11 cellular contexts compared by ENCODE assay signal in genomic region chr2:137969418-137969765, GRCh38. TPM values are rescaled to one million over a fixed set of nuclear protein-coding genes. Genes with fewer than 3 reads are reported as not detected.
DNase-seq lines count a peak whose midpoint lies in the region; ATAC-seq, FAIRE-seq and TF ChIP-seq lines count a peak whose summit lies in the region.
"Had no signal": no experiment of that assay in that cellular context is flagged by ENCODE, and none has a peak within 500 bp of the region (broad histone marks: within the 10 kb centered on the region; RNA-seq: fewer than 3 reads in every experiment).

No MANE protein-coding gene starts in this region.

- in situ Hi-C loops in K562 (cut with MboI) = no loop called here
- in situ Hi-C loops in HepG2 (cut with HindIII; ENCODE audit: extremely low pct_ligation_motif_present, low pct_unique_long_range_greater_than_20kb) = no loop called here

- H3K4me3 Mint-ChIP-seq in naive thymus-derived CD8-positive, alpha-beta T cell = no peak overlapping the region
- H3K4me3 Mint-ChIP-seq: activated naive CD8-positive, alpha-beta T cell treated with anti-CD3 and anti-CD28 coated beads, Interleukin-2, amount 10 ng/mL, durations not matched to agents 7 days and 5 days had no signal

- DNase-seq in AG10803 (ENCODE audit: low read depth) = peak; percentile 85
- DNase-seq in NCI-H1092 (lab: John Stamatoyannopoulos, UW) = peak; percentile 78
- no peak for DNase-seq in K562 (ENCODE audit: extremely low read depth in 1 of 4, low spot score in 3 of 4)
- DNase-seq in HepG2 (ENCODE audit: low spot score) = no peak
- DNase-seq in activated naive CD4-positive, alpha-beta T cell treated with Interleukin-2 at 50 U/mL for 16 hours = no peak
- no peak for DNase-seq in naive thymus-derived CD8-positive, alpha-beta T cell
- DNase-seq in mesenteric fat pad (ENCODE audit: low spot score) = no peak
- DNase-seq: activated naive CD8-positive, alpha-beta T cell treated with anti-CD3 and anti-CD28 coated beads, Interleukin-2, amount 10 ng/mL, durations not matched to agents 7 days and 5 days; DND-41 had no signal

- intact Hi-C loops in K562 (cut with micrococcal nuclease) (no loop called here), HepG2 (cut with micrococcal nuclease; ENCODE audit: unreplicated experiment) (loop anchor here (2.0 kb wide), 1 partner anchor 405 kb away; no protein-coding TSS in a partner anchor)

- FAIRE-seq in K562 (lab: Jason Lieb, UNC) (no peak), HepG2 (lab: Jason Lieb, UNC) (no peak)

- no peak overlapping the region for H3K27ac Mint-ChIP-seq in naive thymus-derived CD8-positive, alpha-beta T cell
- H3K27ac Mint-ChIP-seq: activated naive CD8-positive, alpha-beta T cell treated with anti-CD3 and anti-CD28 coated beads, Interleukin-2, amount 10 ng/mL, durations not matched to agents 7 days and 5 days had no signal

- POLR2A ChIA-PET in K562 (lab: Yijun Ruan, JAX) (no interaction called here), HepG2 (lab: Yijun Ruan, JAX) (interaction anchor here (0.6 to 9.4 kb wide), 8 partner anchors 8 to 307 kb away, joined by 3 to 733 read pairs (median 6); no protein-coding TSS in a partner anchor)
- POLR2A ChIA-PET in naive thymus-derived CD8-positive, alpha-beta T cell (lab: Charles Lee) = no interaction called here

- no peaks in the 10 kb centered on the region for H3K9me3 Mint-ChIP-seq in naive thymus-derived CD8-positive, alpha-beta T cell
- H3K9me3 Mint-ChIP-seq: activated naive CD8-positive, alpha-beta T cell treated with anti-CD3 and anti-CD28 coated beads, Interleukin-2, amount 10 ng/mL, durations not matched to agents 7 days and 5 days had no signal

- H3K27ac ChIP-seq in K562 (ENCODE audit: extremely low read depth, low read depth, low read length) = no peak overlapping the region
- peak overlapping the region; percentile 100 for H3K27ac ChIP-seq in HepG2 (ENCODE audit: extremely low read length, insufficient read depth, low read length)
- H3K27ac ChIP-seq: KMS-11 had no signal

- H3K9ac ChIP-seq in K562 (ENCODE audit: insufficient read depth in 1 of 2, low read depth in 2 of 2, low read length in 2 of 2) = no peak overlapping the region
- peak overlapping the region; percentile 99; the same call in 1 of the 2 replicates for H3K9ac ChIP-seq in HepG2 (ENCODE audit: insufficient read depth, low read depth, low read length)
- H3K9ac ChIP-seq: KMS-11 had no signal

- H3K9me3 ChIP-seq in K562 (replicated peaks; ENCODE audit: control insufficient read depth, insufficient read depth, low read depth, low read length) = no peaks in the 10 kb centered on the region
- H3K9me3 ChIP-seq in HepG2 (ENCODE audit: low read length) = no peaks in the 10 kb centered on the region

- no peak for TF ChIP-seq RAD21 in K562 (CRISPR knock-in tag; conservative IDR thresholded peaks at IDR 0.05 in 1 of 2, IDR thresholded peaks at IDR 0.05 in 1 of 2)
- no peak for TF ChIP-seq RAD21 in HepG2 (CRISPR knock-in tag; IDR thresholded peaks at IDR 0.05)

- no peaks in the 10 kb centered on the region for H3K36me3 Mint-ChIP-seq in naive thymus-derived CD8-positive, alpha-beta T cell
- H3K36me3 Mint-ChIP-seq: activated naive CD8-positive, alpha-beta T cell treated with anti-CD3 and anti-CD28 coated beads, Interleukin-2, amount 10 ng/mL, durations not matched to agents 7 days and 5 days had no signal

- H3K36me3 ChIP-seq in K562 (ENCODE audit: control insufficient read depth, insufficient read depth, low read length) (no peaks in the 10 kb centered on the region), HepG2 (replicated peaks in 1 of 2; ENCODE audit: control insufficient read depth in 1 of 2, insufficient read depth in 2 of 2, low read length in 2 of 2) (peaks cover 9 to 42% of the 10 kb centered on the region in 2 experiments)

- no peaks in the 10 kb centered on the region for H3K4me1 Mint-ChIP-seq in naive thymus-derived CD8-positive, alpha-beta T cell
- H3K4me1 Mint-ChIP-seq: activated naive CD8-positive, alpha-beta T cell treated with anti-CD3 and anti-CD28 coated beads, Interleukin-2, amount 10 ng/mL, durations not matched to agents 7 days and 5 days had no signal

- H3K79me2 ChIP-seq in K562 (ENCODE audit: control insufficient read depth, insufficient read depth, low read length) (no peaks in the 10 kb centered on the region), HepG2 (ENCODE audit: insufficient read depth, low read length) (peaks cover 96% of the 10 kb centered on the region)

- TF ChIP-seq POLR2A in K562 (conservative IDR thresholded peaks at IDR 0.05) = no peak
- no peak for TF ChIP-seq POLR2A in HepG2 (IDR thresholded peaks at IDR 0.05; ENCODE audit: insufficient read depth in 1 of 2, low read depth in 2 of 2, low read length in 2 of 2)

- CTCF ChIA-PET in K562 (lab: Yijun Ruan, JAX; ENCODE audit: low intra/inter-chr PET ratio) (no interaction called here), HepG2 (lab: Yijun Ruan, JAX; ENCODE audit: low intra/inter-chr PET ratio, low total read pairs) (no interaction called here)

- no peak for TF ChIP-seq CTCF in AG10803 (conservative IDR thresholded peaks at IDR 0.05; ENCODE audit: low read length)
- TF ChIP-seq CTCF in K562 (IDR thresholded peaks at IDR 0.05 in 2 of 3, conservative IDR thresholded peaks at IDR 0.05 in 1 of 3; ENCODE audit: insufficient read depth in 2 of 3, low read depth in 1 of 3, low read length in 3 of 3) = no peak
- TF ChIP-seq CTCF in HepG2 (CRISPR knock-in tag; IDR thresholded peaks at IDR 0.05) = no peak

- 27% methylated on average over 1 of the region's 1 CpG for WGBS in K562 (ENCODE audit: insufficient coverage, low coverage, missing lambda C conversion rate)
- 94% methylated on average over 1 of the region's 1 CpG for WGBS in HepG2 (ENCODE audit: low lambda C conversion rate)

- H2AFZ ChIP-seq in K562 (ENCODE audit: low read depth, low read length) = no peak overlapping the region
- H2AFZ ChIP-seq in HepG2 (ENCODE audit: low read length) = no peak overlapping the region

- H3K27me3 ChIP-seq in K562 (ENCODE audit: control insufficient read depth in 2 of 2, insufficient read depth in 2 of 2, low read length in 2 of 2) (no peaks in the 10 kb centered on the region), HepG2 (ENCODE audit: control insufficient read depth in 1 of 2, insufficient read depth in 2 of 2, low read length in 2 of 2) (no peaks in the 10 kb centered on the region; a peak in 2 of 5 replicates)

- no peak for TF ChIP-seq EP300 in K562 (IDR thresholded peaks at IDR 0.05; ENCODE audit: low read length)
- no peak for TF ChIP-seq EP300 in HepG2 (IDR thresholded peaks at IDR 0.05; ENCODE audit: low read depth in 2 of 2, low read length in 2 of 2)
- no peak for TF ChIP-seq EP300 in HepG2 (CRISPR knock-in tag; IDR thresholded peaks at IDR 0.05; ENCODE audit: borderline replicate concordance)

- no peaks in the 10 kb centered on the region for H3K9me1 ChIP-seq in K562 (ENCODE audit: control insufficient read depth, insufficient read depth, low read length)

- BruUV-seq in K562 (replicated peaks; lab: Mats Ljungman, UMichigan) (no TSS peak), HepG2 (replicated peaks; lab: Mats Ljungman, UMichigan) (no TSS peak)

- ATAC-seq in K562 (no peak), HepG2 (no peak), HG02623 (IDR thresholded peaks at IDR 0.05; ENCODE audit: unreplicated experiment) (no peak)
- no peak for ATAC-seq in naive thymus-derived CD8-positive, alpha-beta T cell

- H3K4me1 ChIP-seq in K562 (replicated peaks in 1 of 2; ENCODE audit: control insufficient read depth in 2 of 2, insufficient read depth in 2 of 2, low read length in 2 of 2) = peaks cover 3 to 11% of the 10 kb centered on the region in 2 experiments; a peak in 3 of 5 replicates
- peaks cover 76% of the 10 kb centered on the region for H3K4me1 ChIP-seq in HepG2 (ENCODE audit: insufficient read depth, low read length)

- peaks cover 1 to 18% (median 9%) of the 10 kb centered on the region in 5 donors for H3K27me3 Mint-ChIP-seq in naive thymus-derived CD8-positive, alpha-beta T cell

- H3K4me3 ChIP-seq in AG10803 (ENCODE audit: low read length) = no peak overlapping the region
- no peak overlapping the region for H3K4me3 ChIP-seq in K562
- peak overlapping the region; percentile 11 to 85 (median 82); a peak in 3 of 6 replicates for H3K4me3 ChIP-seq in HepG2 (replicated peaks in 1 of 3; ENCODE audit: insufficient read depth in 1 of 3, low read depth in 2 of 3, low read length in 3 of 3)

- no peak overlapping the region for H3K4me2 ChIP-seq in K562 (ENCODE audit: insufficient read depth, low read length)
- peak overlapping the region; percentile 92 for H3K4me2 ChIP-seq in HepG2 (ENCODE audit: low read depth, low read length)
- H3K4me2 ChIP-seq: KMS-11 had no signal

- H4K20me1 ChIP-seq in K562 (replicated peaks; ENCODE audit: control insufficient read depth, insufficient read depth, low read length) = no peaks in the 10 kb centered on the region
- 0 out of 2 replicates have a peak, but pooled peaks cover 7% of the 10 kb centered on the region for H4K20me1 ChIP-seq in HepG2 (ENCODE audit: insufficient read depth, low read length)

RNA-seq across cellular contexts. Expression of gene HNMT, which starts 5.1 kb away (rescaled TPM):
- total RNA-seq in K562 (2011; cell fraction: chromatin; rRNA removed; ENCODE audit: low replicate concordance) = 3.5 and 3.7 TPM in 2 replicates
- 1.3 TPM in 1 of 2 replicates, not detected in the other for total RNA-seq in K562 (2011; cell fraction: nucleolus; rRNA removed)
- total RNA-seq in K562 (2011; cell fraction: nucleoplasm; rRNA removed) = 0.66 and 1.5 TPM in 2 replicates
- total RNA-seq in K562 (2014; rRNA removed) = 3.5 and 5.2 TPM in 2 replicates
- 7.6 and 8.5 TPM in 2 replicates for total RNA-seq in K562 (2014; rRNA removed; fragmentation: Illumina TruSeq; extraction: Trizol)
- total RNA-seq in K562 (2015; rRNA removed; fragmentation: Illumina TruSeq; extraction: Trizol) = 10.7 and 12.5 TPM in 2 replicates
- total RNA-seq in K562 (2021) = 2.8 and 3.1 TPM in 2 replicates
- 2.9 and 10.9 TPM in 2 replicates for polyA plus RNA-seq in K562 (2011; rRNA removed)
- polyA plus RNA-seq in K562 (2011; cell fraction: cytosol; rRNA removed) = 2.3 and 2.6 TPM in 2 replicates
- 1.8 and 2.6 TPM in 2 replicates for polyA plus RNA-seq in K562 (2011; cell fraction: nucleus; rRNA removed)
- polyA plus RNA-seq in K562 (2012) = 7.2 and 12.0 TPM in 2 replicates
- 4.8 and 5.8 TPM in 2 replicates for polyA plus RNA-seq in K562 (2014; fragmentation: Illumina TruSeq; extraction: Trizol)
- polyA plus RNA-seq in K562 (2014; fragmentation: Nextera tagmentation; extraction: Ambion mirVana) = 1 to 10 TPM; 5.3 TPM
- 4.9 and 7.3 TPM in 2 replicates for polyA plus RNA-seq in K562 (2014; rRNA removed)
- 4.5 and 7.1 TPM in 2 replicates for polyA minus RNA-seq in K562 (2011; rRNA and poly(A)+ RNA removed)
- polyA minus RNA-seq in K562 (2011; cell fraction: cytosol; rRNA and poly(A)+ RNA removed) = 3.3 TPM in 1 of 2 replicates, not detected in the other
- polyA minus RNA-seq in K562 (2011; cell fraction: nucleus; rRNA and poly(A)+ RNA removed) = 1.3 and 1.5 TPM in 2 replicates
- 309 and 372 TPM in 2 replicates for total RNA-seq in HepG2 (2016; rRNA removed; fragmentation: Illumina TruSeq; extraction: Trizol)
- 103 and 116 TPM in 2 replicates for total RNA-seq in HepG2 (2016; cell fraction: cytosol; rRNA removed; fragmentation: Illumina TruSeq; extraction: Trizol; ENCODE audit: low read depth)
- 312 and 373 TPM in 2 replicates for total RNA-seq in HepG2 (2016; cell fraction: insoluble cytoplasmic fraction; rRNA removed; fragmentation: Illumina TruSeq; extraction: Trizol)
- total RNA-seq in HepG2 (2016; cell fraction: membrane; rRNA removed; fragmentation: Illumina TruSeq; extraction: Trizol) = 157 and 177 TPM in 2 replicates
- total RNA-seq in HepG2 (2016; cell fraction: nucleus; rRNA removed; fragmentation: Illumina TruSeq; extraction: Trizol) = 234 and 240 TPM in 2 replicates
- polyA plus RNA-seq in HepG2 (2011; rRNA removed) = 259 and 279 TPM in 2 replicates
- 170 and 271 TPM in 2 replicates for polyA plus RNA-seq in HepG2 (2011; cell fraction: cytosol; rRNA removed)
- polyA plus RNA-seq in HepG2 (2011; cell fraction: nucleus; rRNA removed) = 129 and 171 TPM in 2 replicates
- polyA plus RNA-seq in HepG2 (2012) = 561 and 648 TPM in 2 replicates
- 80.3 and 85.6 TPM in 2 replicates for polyA plus RNA-seq in HepG2 (2016; cell fraction: cytosol; fragmentation: Illumina TruSeq; extraction: Trizol; ENCODE audit: low read depth)
- polyA plus RNA-seq in HepG2 (2016; cell fraction: insoluble cytoplasmic fraction; fragmentation: Illumina TruSeq; extraction: Trizol; ENCODE audit: low read depth) = 297 and 326 TPM in 2 replicates
- polyA plus RNA-seq in HepG2 (2016; cell fraction: membrane; fragmentation: Illumina TruSeq; extraction: Trizol; ENCODE audit: low read depth) = 111 and 113 TPM in 2 replicates
- polyA plus RNA-seq in HepG2 (2016; cell fraction: nucleus; fragmentation: Illumina TruSeq; extraction: Trizol; ENCODE audit: insufficient read depth, low read depth) = 221 and 224 TPM in 2 replicates
- 14.7 and 77.3 TPM in 2 replicates for polyA minus RNA-seq in HepG2 (2011; rRNA and poly(A)+ RNA removed; ENCODE audit: low replicate concordance)
- polyA minus RNA-seq in HepG2 (2011; cell fraction: cytosol; rRNA and poly(A)+ RNA removed) = 111 and 128 TPM in 2 replicates
- 529 and 697 TPM in 2 replicates for polyA minus RNA-seq in HepG2 (2011; cell fraction: nucleus; rRNA and poly(A)+ RNA removed)
- total RNA-seq in naive thymus-derived CD8-positive, alpha-beta T cell = under 1 TPM; 0.11 to 0.34 TPM
- under 1 TPM in 1 of 3 donors, not detected in 2; 0.46 TPM for polyA plus RNA-seq in naive thymus-derived CD8-positive, alpha-beta T cell
- total RNA-seq in mesenteric fat pad = 91.4 TPM

Comparison
In these comparisons a context has a peak if more than half of its experiments do, and no peak if none do; other contexts are left out.
1. DNase-seq: peak in AG10803 (single experiment) and NCI-H1092 (single experiment); none in K562 (0 of 4), HepG2 (single experiment), activated naive CD4-positive, alpha-beta T cell treated with Interleukin-2 at 50 U/mL for 16 hours (single experiment), naive thymus-derived CD8-positive, alpha-beta T cell (0 of 10) and mesenteric fat pad (single experiment).
2. H3K4me3 ChIP-seq: peak in HepG2 (3 of 3); none in AG10803 (single experiment) and K562 (single experiment).